8 cellular contexts compared by ENCODE assay signal in the genomic region with DNA sequence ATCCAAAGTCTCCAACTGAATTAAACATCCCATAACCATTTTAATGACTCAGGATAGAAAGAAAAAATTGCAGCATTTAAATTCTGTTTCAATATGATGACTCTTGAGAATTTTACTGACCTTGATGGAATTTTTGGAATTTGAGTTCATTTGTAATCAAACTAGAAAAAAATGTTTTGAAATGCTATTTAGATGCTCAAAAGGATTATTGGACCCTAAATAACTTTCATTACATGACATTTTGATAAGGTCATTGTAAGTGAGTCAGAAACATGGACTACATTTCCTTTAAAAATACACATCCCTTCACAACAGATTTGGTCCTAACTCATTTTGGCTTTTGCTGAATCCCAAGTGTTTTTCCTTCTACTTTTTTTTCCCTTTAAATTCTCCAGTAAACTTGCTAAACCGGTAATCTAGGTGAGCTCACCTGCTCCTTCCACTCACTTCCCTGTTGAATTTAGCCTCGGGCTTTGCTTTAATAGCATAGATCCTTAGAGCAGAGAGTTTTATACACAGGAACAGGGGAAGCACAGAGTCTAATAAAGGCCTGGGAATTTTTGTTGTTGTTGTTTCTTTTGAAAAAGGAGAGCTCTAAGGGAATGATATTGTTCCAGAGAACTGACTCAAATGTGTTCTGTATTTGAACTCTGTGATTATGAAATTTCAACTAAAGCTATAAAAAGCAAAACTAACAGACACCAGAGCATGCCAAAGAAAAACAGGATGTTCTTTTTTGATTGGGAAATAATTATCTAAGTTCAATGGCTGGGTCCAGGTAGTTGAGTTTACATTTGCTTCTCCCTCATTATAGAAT.
DNase-seq lines count a peak whose midpoint lies in the region; ATAC-seq and TF ChIP-seq lines count a peak whose summit lies in the region.

No MANE protein-coding gene starts in this region.

- no peak for TF ChIP-seq EP300 in esophagus muscularis mucosa (IDR thresholded peaks at IDR 0.05)

- no peaks in the 10 kb centered on the region for H3K79me2 ChIP-seq in parathyroid adenoma

- DNase-seq in DMS53 (lab: John Stamatoyannopoulos, UW), result peak; percentile 89
- peak; percentile 74 for DNase-seq in NCI-H748 treated with DMSO at 0.1 percent for 48 hours (lab: John Stamatoyannopoulos, UW)
- no peak for DNase-seq in esophagus muscularis mucosa (ENCODE audit: extremely low spot score)

- H3K27ac ChIP-seq in esophagus muscularis mucosa (replicated peaks in 1 of 4), result peak overlapping the region; percentile 65 to 79 (median 74)
- peak overlapping the region; percentile 81 for H3K27ac ChIP-seq in parathyroid adenoma

- H3K9ac ChIP-seq in parathyroid adenoma, result no peak overlapping the region

- TF ChIP-seq POLR2A in esophagus muscularis mucosa (IDR thresholded peaks at IDR 0.05; ENCODE audit: low read depth), result no peak

- H3K36me3 ChIP-seq in esophagus muscularis mucosa, result no peaks in the 10 kb centered on the region
- no peaks in the 10 kb centered on the region for H3K36me3 ChIP-seq in parathyroid adenoma (ENCODE audit: control insufficient read depth, insufficient read depth, low read length)

- H3K27me3 ChIP-seq in esophagus muscularis mucosa (no peaks in the 10 kb centered on the region), parathyroid adenoma (ENCODE audit: control insufficient read depth, insufficient read depth, low read length) (no peaks in the 10 kb centered on the region)

- H3K4me3 ChIP-seq in esophagus muscularis mucosa (no peak overlapping the region), parathyroid adenoma (ENCODE audit: low read depth, low read length) (peak overlapping the region; percentile 17)

- peak overlapping the region; percentile 73 for H2AFZ ChIP-seq in parathyroid adenoma

- H3K9me3 ChIP-seq in esophagus muscularis mucosa (peaks cover 0 to 4% (median 0%) of the 10 kb centered on the region in 4 donors), parathyroid adenoma (ENCODE audit: control insufficient read depth, low read length) (no peaks in the 10 kb centered on the region)

- H3K4me1 ChIP-seq in esophagus muscularis mucosa (peaks cover 17 to 28% (median 23%) of the 10 kb centered on the region in 4 donors), parathyroid adenoma (peaks cover 17% of the 10 kb centered on the region)

- peak overlapping the region; percentile 50 for H3K4me2 ChIP-seq in parathyroid adenoma (ENCODE audit: low read length)

- ATAC-seq in HG02678 (IDR thresholded peaks at IDR 0.05; ENCODE audit: unreplicated experiment) (no peak), HG03045 (IDR thresholded peaks at IDR 0.05; ENCODE audit: unreplicated experiment) (no peak), GM18519 (IDR thresholded peaks at IDR 0.05; ENCODE audit: low FRiP score, unreplicated experiment) (no peak), GM19351 (IDR thresholded peaks at IDR 0.05; ENCODE audit: unreplicated experiment) (no peak)

- intact Hi-C loops in esophagus muscularis mucosa (cut with DNase I), result no loop called here

- TF ChIP-seq CTCF in esophagus muscularis mucosa (IDR thresholded peaks at IDR 0.05) (no peak), parathyroid adenoma (IDR thresholded peaks at IDR 0.05) (no peak)

- WGBS in esophagus muscularis mucosa, result 60% methylated on average over 2 of the region's 2 CpGs
